ENCODE assay signal across 25 cellular contexts in genomic region chr5:97420646-97421045, GRCh38.
"Had no signal": no experiment of that assay in that cellular context is flagged by ENCODE, and none has a peak within 500 bp of the region (broad histone marks: within the 10 kb centered on the region; RNA-seq: fewer than 3 reads in every experiment).

No MANE protein-coding gene starts in this region.

- H3K27ac ChIP-seq: SJSA1 had no signal

- H3K4me3 ChIP-seq: SJSA1 had no signal

- H3K27me3 ChIP-seq: SJSA1 had no signal

- DNase-seq: activated B cell treated with CpG ODN at 0.5 μM for 24 hours; activated CD4-positive, alpha-beta memory T cell treated with anti-CD3 and anti-CD28 coated beads for 36 hours; activated CD4-positive, alpha-beta T cell treated with anti-CD3 and anti-CD28 coated beads for 4 hours; activated CD4-positive, alpha-beta T cell treated with anti-CD3 and anti-CD28 coated beads, Interleukin-2, amount 50 U/mL, for 1 hour; activated CD4-positive, CD25-positive, alpha-beta regulatory T cell treated with anti-CD3 and anti-CD28 coated beads, Interleukin-2, amount 50 U/mL, for 72 hours; activated CD8-positive, alpha-beta memory T cell treated with anti-CD3 and anti-CD28 coated beads, Interleukin-2, amount 50 U/mL, for 4 hours; activated gamma-delta T cell treated with Interleukin-2 at 50 U/mL for 16 hours; activated naive CD4-positive, alpha-beta T cell treated with anti-CD3 and anti-CD28 coated beads for 36 hours; activated T-cell treated with anti-CD3 and anti-CD28 coated beads for 4 hours; activated T-cell treated with anti-CD3 and anti-CD28 coated beads, Interleukin-2, amount 50 U/mL, for 4 hours; anterior cingulate cortex; caudate nucleus; NCI-H1092 treated with DMSO at 0.1 percent for 48 hours; NCI-H146; NCI-H187; NCI-H2029 treated with DMSO at 0.1 percent for 48 hours; NCI-H2107; NCI-H2171; NCI-H510A; NCI-H526; NCI-H774; SHP77 treated with DMSO at 0.1 percent for 48 hours; SK-N-SH had no signal

- H3K9me3 ChIP-seq: SJSA1, SK-N-SH had no signal

- H3K4me1 ChIP-seq: SJSA1 had no signal

- H3K36me3 ChIP-seq: SJSA1 had no signal

- FAIRE-seq: bronchial epithelial cell had no signal
